Comparison of ENCODE assay signal across 9 cellular contexts in genomic region chr6:19214231-19214630, GRCh38.
"Had no signal": no experiment of that assay in that cellular context is flagged by ENCODE, and none has a peak within 500 bp of the region (broad histone marks: within the 10 kb centered on the region; RNA-seq: fewer than 3 reads in every experiment).

No MANE protein-coding gene starts in this region.

- H3K27ac Mint-ChIP-seq: HFFc6 had no signal

- H3K4me3 Mint-ChIP-seq: HFFc6 had no signal

- H3K4me1 ChIP-seq: HAP-1 had no signal

- DNase-seq: GOT3, H7, HFFc6, IMR-90, KG1 had no signal

- H3K4me3 ChIP-seq: HAP-1, K562 had no signal

- H3K9me3 ChIP-seq: HAP-1 had no signal

- H3K36me3 ChIP-seq: HAP-1 had no signal

- H3K27ac ChIP-seq: HL-60 had no signal

- ATAC-seq: HCT116, K562 had no signal
